In genomic region chr7:47648301-47648900, GRCh38 we compare ENCODE assay signal across 13 cellular contexts.
A peak's percentile ranks its signal among the peaks of the same experiment; 100 is the strongest.
DNase-seq lines count a peak whose midpoint lies in the region; TF ChIP-seq lines count a peak whose summit lies in the region.
"Had no signal": no experiment of that assay in that cellular context is flagged by ENCODE, and none has a peak within 500 bp of the region (broad histone marks: within the 10 kb centered on the region; RNA-seq: fewer than 3 reads in every experiment).

No MANE protein-coding gene starts in this region.

- H3K27me3 ChIP-seq in DOHH2 (ENCODE audit: control insufficient read depth, low read length) = no peaks in the 10 kb centered on the region
- H3K27me3 ChIP-seq in osteoblast (ENCODE audit: insufficient read depth, low read length) = no peaks in the 10 kb centered on the region

- POLR2A ChIA-PET in OCI-LY7 (lab: Charles Lee) = interaction anchor here (0.9 to 4.1 kb wide), 10 partner anchors 10 to 65 kb away, joined by 3 to 19 read pairs (median 6); no protein-coding TSS in a partner anchor

- CTCF ChIA-PET in OCI-LY7 (lab: Charles Lee; ENCODE audit: unreplicated experiment) = no interaction called here

- no peaks in the 10 kb centered on the region for H3F3A ChIP-seq in DOHH2 (ENCODE audit: control insufficient read depth, insufficient read depth)

- H3K4me3 ChIP-seq in DOHH2 (ENCODE audit: low read length) (no peak overlapping the region), OCI-LY7 (ENCODE audit: low read depth, low read length, poor library complexity, severe bottlenecking) (no peak overlapping the region), fibroblast of pulmonary artery (replicated peaks; ENCODE audit: low read depth, low read length) (no peak overlapping the region), osteoblast (ENCODE audit: insufficient read depth, low read length) (no peak overlapping the region)

- H4K20me1 ChIP-seq in DOHH2 (ENCODE audit: control insufficient read depth, insufficient read depth, low read depth, low read length) = no peaks in the 10 kb centered on the region
- no peaks in the 10 kb centered on the region for H4K20me1 ChIP-seq in OCI-LY7 (ENCODE audit: insufficient read depth, low read length)
- H4K20me1 ChIP-seq in osteoblast (ENCODE audit: insufficient read depth, low read length) = no peaks in the 10 kb centered on the region

- 0 out of 2 replicates have a peak overlapping the region, but pooled peaks have one; percentile 65 for H3K4me2 ChIP-seq in DOHH2 (ENCODE audit: low read length)
- no peak overlapping the region for H3K4me2 ChIP-seq in OCI-LY7 (ENCODE audit: low read length)
- no peak overlapping the region for H3K4me2 ChIP-seq in osteoblast (ENCODE audit: insufficient read depth, low read length)

- H3K9me2 ChIP-seq in DOHH2 (replicated peaks; ENCODE audit: control insufficient read depth, low read length) (no peaks in the 10 kb centered on the region), OCI-LY7 (ENCODE audit: insufficient read depth, low read length) (no peaks in the 10 kb centered on the region)

- intact Hi-C loops in OCI-LY7 (cut with micrococcal nuclease; ENCODE audit: unreplicated experiment) = no loop called here

- BruUV-seq in OCI-LY7 (replicated peaks; lab: Mats Ljungman, UMichigan) = no TSS peak

- H2AFZ ChIP-seq in OCI-LY7 (ENCODE audit: low read length) (peak overlapping the region; percentile 78; the same call in 1 of the 2 replicates), osteoblast (ENCODE audit: low read length) (peak overlapping the region; percentile 51)

- no peak overlapping the region for H3K27ac ChIP-seq in DOHH2 (ENCODE audit: low read depth, low read length)
- no peak overlapping the region for H3K27ac ChIP-seq in OCI-LY7 (ENCODE audit: low read depth, low read length, poor library complexity, severe bottlenecking)
- peak overlapping the region; percentile 84 for H3K27ac ChIP-seq in osteoblast (ENCODE audit: low read depth, low read length)

- TF ChIP-seq CTCF in DOHH2 (IDR thresholded peaks at IDR 0.05; ENCODE audit: low read depth, low read length, poor library complexity, severe bottlenecking) (no peak), OCI-LY7 (conservative IDR thresholded peaks at IDR 0.05; ENCODE audit: low read length) (no peak), fibroblast of pulmonary artery (IDR thresholded peaks at IDR 0.05; ENCODE audit: low read length, missing control alignments) (no peak), osteoblast (IDR thresholded peaks at IDR 0.05; ENCODE audit: extremely low read depth, low read depth, low read length) (no peak)

- peaks cover 45% of the 10 kb centered on the region for H3K4me1 ChIP-seq in DOHH2 (ENCODE audit: control insufficient read depth, low read length)
- peaks cover 17% of the 10 kb centered on the region for H3K4me1 ChIP-seq in OCI-LY7 (ENCODE audit: insufficient read depth, low read length, poor library complexity, severe bottlenecking)
- H3K4me1 ChIP-seq in osteoblast (ENCODE audit: insufficient read depth, low read length) = peaks cover 38% of the 10 kb centered on the region

- H3K36me3 ChIP-seq in DOHH2 (ENCODE audit: control insufficient read depth, low read length) = no peaks in the 10 kb centered on the region
- no peaks in the 10 kb centered on the region; the same call in 1 of the 2 replicates for H3K36me3 ChIP-seq in OCI-LY7 (ENCODE audit: insufficient read depth, low read length)
- no peaks in the 10 kb centered on the region for H3K36me3 ChIP-seq in osteoblast (ENCODE audit: insufficient read depth, low read length)

- peaks cover 8% of the 10 kb centered on the region; the same call in 1 of the 2 replicates for H3K9me3 ChIP-seq in DOHH2 (ENCODE audit: control insufficient read depth, insufficient read depth, low read length)
- H3K9me3 ChIP-seq in OCI-LY7 (ENCODE audit: low read length) = peaks cover 8% of the 10 kb centered on the region
- no peaks in the 10 kb centered on the region for H3K9me3 ChIP-seq in osteoblast (ENCODE audit: low read depth, low read length)

- H3K79me2 ChIP-seq in DOHH2 (ENCODE audit: control insufficient read depth, low read length) = no peaks in the 10 kb centered on the region
- no peaks in the 10 kb centered on the region for H3K79me2 ChIP-seq in OCI-LY7 (ENCODE audit: insufficient read depth, low read depth, low read length)
- H3K79me2 ChIP-seq in osteoblast (ENCODE audit: insufficient read depth, low read length) = no peaks in the 10 kb centered on the region

- no peak for DNase-seq in OCI-LY7 (ENCODE audit: low spot score)
- peak; percentile 81 for DNase-seq in fibroblast of pulmonary artery (ENCODE audit: low read depth)
- DNase-seq in osteoblast (ENCODE audit: insufficient read length, low spot score, missing footprints) = no peak
- DNase-seq in NCI-H774 (lab: John Stamatoyannopoulos, UW) = no peak
- no peak for DNase-seq in putamen (ENCODE audit: low spot score)
- no peak for DNase-seq in activated CD4-positive, alpha-beta T cell treated with anti-CD3 and anti-CD28 coated beads for 48 hours
- DNase-seq in NCI-H526 (lab: John Stamatoyannopoulos, UW) = no peak
- DNase-seq: activated CD4-positive, alpha-beta T cell treated with anti-CD3 and anti-CD28 coated beads for 1 hour; COR-L47; NCI-H1105 treated with DMSO at 0.1 percent for 48 hours; NCI-H82; substantia nigra had no signal
